ENCODE assay signal across 13 cellular contexts in genomic region chr12:132460571-132460970, GRCh38. TPM values are rescaled to one million over a fixed set of nuclear protein-coding genes. Genes with fewer than 3 reads are reported as not detected.
DNase-seq lines count a peak whose midpoint lies in the region; FAIRE-seq and TF ChIP-seq lines count a peak whose summit lies in the region.
"Had no signal": no experiment of that assay in that cellular context is flagged by ENCODE, and none has a peak within 500 bp of the region (broad histone marks: within the 10 kb centered on the region; RNA-seq: fewer than 3 reads in every experiment).

No MANE protein-coding gene starts in this region.

- no peaks in the 10 kb centered on the region for H3K9me3 Mint-ChIP-seq in activated naive CD4-positive, alpha-beta T cell treated with anti-CD3 and anti-CD28 coated beads for 36 hours
- peaks cover 2% of the 10 kb centered on the region for H3K9me3 Mint-ChIP-seq in endodermal cell

- peak; percentile 38 for DNase-seq in activated naive CD4-positive, alpha-beta T cell treated with anti-CD3 and anti-CD28 coated beads for 36 hours
- no peak for DNase-seq in activated naive CD4-positive, alpha-beta T cell (lab: John Stamatoyannopoulos, UW)
- DNase-seq in endodermal cell (peak; percentile 80), smooth muscle cell (lab: John Stamatoyannopoulos, UW; ENCODE audit: unreplicated experiment) (no peak), hypothalamus (lab: John Stamatoyannopoulos, UW) (no peak), middle frontal gyrus (ENCODE audit: extremely low spot score, low spot score) (no peak), HTR-8/SVneo (ENCODE audit: insufficient read length, low spot score) (no peak)
- DNase-seq: GF-D8, NCI-H187 had no signal

- intact Hi-C loops in activated naive CD4-positive, alpha-beta T cell treated with anti-CD3 and anti-CD28 coated beads for 36 hours (cut with micrococcal nuclease): loop anchor here (1.0 kb wide), 1 partner anchor 64 kb away; no protein-coding TSS in a partner anchor

- H3K27me3 Mint-ChIP-seq in activated naive CD4-positive, alpha-beta T cell treated with anti-CD3 and anti-CD28 coated beads for 36 hours (ENCODE audit: low read depth): no peaks in the 10 kb centered on the region
- peaks cover 48% of the 10 kb centered on the region for H3K27me3 Mint-ChIP-seq in endodermal cell (ENCODE audit: insufficient read depth)

- H3K27me3 ChIP-seq in KMS-11 (ENCODE audit: insufficient read depth, low read depth) (no peaks in the 10 kb centered on the region), endodermal cell (ENCODE audit: control insufficient read depth, insufficient read depth, low read length, poor library complexity, severe bottlenecking) (no peaks in the 10 kb centered on the region), smooth muscle cell (ENCODE audit: low read depth) (no peaks in the 10 kb centered on the region)
- H3K27me3 ChIP-seq: vagina had no signal

- H2AFZ ChIP-seq in KMS-11 (ENCODE audit: low read depth): no peak overlapping the region
- H2AFZ ChIP-seq in smooth muscle cell (ENCODE audit: low read depth): no peak overlapping the region

- H3K36me3 ChIP-seq in KMS-11 (ENCODE audit: insufficient read depth) (no peaks in the 10 kb centered on the region), endodermal cell (ENCODE audit: control insufficient read depth, insufficient read depth, low read length) (no peaks in the 10 kb centered on the region), smooth muscle cell (ENCODE audit: low read depth) (no peaks in the 10 kb centered on the region)
- H3K36me3 ChIP-seq: vagina had no signal

- no peak for FAIRE-seq in HTR-8/SVneo (lab: Jason Lieb, UNC)

- H4K20me1 ChIP-seq in KMS-11 (ENCODE audit: insufficient read depth): no peaks in the 10 kb centered on the region
- no peaks in the 10 kb centered on the region for H4K20me1 ChIP-seq in smooth muscle cell (ENCODE audit: low read depth)

- H3K4me1 ChIP-seq in KMS-11 (ENCODE audit: low read depth, poor library complexity, severe bottlenecking) (no peaks in the 10 kb centered on the region), endodermal cell (ENCODE audit: control insufficient read depth, insufficient read depth, low read length) (no peaks in the 10 kb centered on the region), smooth muscle cell (ENCODE audit: low read depth) (peaks cover 3% of the 10 kb centered on the region)
- H3K4me1 ChIP-seq: vagina had no signal

- H3K27ac ChIP-seq in KMS-11: no peak overlapping the region
- H3K27ac ChIP-seq in endodermal cell (ENCODE audit: low read depth, low read length): no peak overlapping the region
- H3K27ac ChIP-seq in smooth muscle cell (ENCODE audit: low read depth): no peak overlapping the region
- H3K27ac ChIP-seq: vagina had no signal

- H3K27ac Mint-ChIP-seq in activated naive CD4-positive, alpha-beta T cell treated with anti-CD3 and anti-CD28 coated beads for 36 hours: no peak overlapping the region
- no peak overlapping the region for H3K27ac Mint-ChIP-seq in endodermal cell

- H3K4me2 ChIP-seq in KMS-11 (no peak overlapping the region), smooth muscle cell (no peak overlapping the region)

- H3K4me3 ChIP-seq in KMS-11 (IDR thresholded peaks at IDR 0.05; ENCODE audit: insufficient read depth, low read depth, low read length) (no peak overlapping the region), endodermal cell (ENCODE audit: low read length) (no peak overlapping the region), smooth muscle cell (no peak overlapping the region)
- H3K4me3 ChIP-seq: lung, vagina had no signal

- H3K36me3 Mint-ChIP-seq in activated naive CD4-positive, alpha-beta T cell treated with anti-CD3 and anti-CD28 coated beads for 36 hours (ENCODE audit: low read depth): no peaks in the 10 kb centered on the region
- no peaks in the 10 kb centered on the region for H3K36me3 Mint-ChIP-seq in endodermal cell (ENCODE audit: low read depth)
- H3K36me3 Mint-ChIP-seq: brain had no signal

- H3K4me1 Mint-ChIP-seq in activated naive CD4-positive, alpha-beta T cell treated with anti-CD3 and anti-CD28 coated beads for 36 hours (ENCODE audit: low read depth): peaks cover 6% of the 10 kb centered on the region
- peaks cover 9% of the 10 kb centered on the region for H3K4me1 Mint-ChIP-seq in endodermal cell

- no peaks in the 10 kb centered on the region for H3K79me2 ChIP-seq in KMS-11 (ENCODE audit: insufficient read depth, low read depth)
- H3K79me2 ChIP-seq in smooth muscle cell (ENCODE audit: low read depth): no peaks in the 10 kb centered on the region

- TF ChIP-seq CTCF in KMS-11 (conservative IDR thresholded peaks at IDR 0.05; ENCODE audit: low read depth, low read length): 0 out of 2 replicates have a peak, but pooled peaks have one; percentile 25
- peak; percentile 71 for TF ChIP-seq CTCF in endodermal cell (conservative IDR thresholded peaks at IDR 0.05)
- peak; percentile 20 for TF ChIP-seq CTCF in smooth muscle cell (IDR thresholded peaks at IDR 0.05; ENCODE audit: borderline replicate concordance, insufficient read depth, poor library complexity, severe bottlenecking)

- no peaks in the 10 kb centered on the region for H3F3A ChIP-seq in smooth muscle cell (ENCODE audit: low read depth)

- 71 to 73% methylated on average over 11 to 13 of the region's 13 CpGs for WGBS in endodermal cell (ENCODE audit: insufficient coverage in 1 of 2, insufficient read length in 1 of 2), 2 experiments
- 69% methylated on average over 13 of the region's 13 CpGs for WGBS in smooth muscle cell (ENCODE audit: low lambda C conversion rate)

- CTCF ChIA-PET in activated naive CD4-positive, alpha-beta T cell treated with anti-CD3 and anti-CD28 coated beads for 36 hours (lab: Charles Lee): interaction anchor here (0.6 to 2.4 kb wide), 5 partner anchors 13 to 194 kb away, joined by 3 to 7 read pairs (median 4); no protein-coding TSS in a partner anchor

- H3K9ac ChIP-seq in KMS-11: no peak overlapping the region
- H3K9ac ChIP-seq in endodermal cell (ENCODE audit: extremely low read depth, low read length, poor library complexity, severe bottlenecking): no peak overlapping the region
- no peak overlapping the region for H3K9ac ChIP-seq in smooth muscle cell (ENCODE audit: low read depth)

- H3K9me3 ChIP-seq in endodermal cell (ENCODE audit: control insufficient read depth, low read length) (peaks cover 31% of the 10 kb centered on the region), smooth muscle cell (replicated peaks; ENCODE audit: low read depth) (no peaks in the 10 kb centered on the region)
- H3K9me3 ChIP-seq: vagina had no signal

- H3K4me3 Mint-ChIP-seq in activated naive CD4-positive, alpha-beta T cell treated with anti-CD3 and anti-CD28 coated beads for 36 hours: no peak overlapping the region
- no peak overlapping the region for H3K4me3 Mint-ChIP-seq in endodermal cell
- H3K4me3 Mint-ChIP-seq: brain had no signal

RNA-seq across cellular contexts. Expression of gene FBRSL1, which starts 29.4 kb away (rescaled TPM):
- total RNA-seq in activated naive CD4-positive, alpha-beta T cell treated with anti-CD3 and anti-CD28 coated beads for 36 hours: 10 to 100 TPM; 35.1 to 36.3 TPM
- total RNA-seq in endodermal cell: 10 to 100 TPM; 74.9 to 92.3 TPM
- polyA plus RNA-seq in endodermal cell (2013, experiment 1 of 2): 72.6 TPM
- polyA plus RNA-seq in endodermal cell (2013, experiment 2 of 2): 64.1 TPM
- total RNA-seq in smooth muscle cell: 2.3 and 7.9 TPM in 2 replicates
- 17.6 and 31.4 TPM in 2 replicates for polyA plus RNA-seq in smooth muscle cell

Comparison
In these comparisons a context has a peak if more than half of its experiments do, and no peak if none do; other contexts are left out.
1. DNase-seq: peak in activated naive CD4-positive, alpha-beta T cell treated with anti-CD3 and anti-CD28 coated beads for 36 hours (single experiment) and endodermal cell (single experiment); none in activated naive CD4-positive, alpha-beta T cell (0 of 4), smooth muscle cell (single experiment), hypothalamus (0 of 51), middle frontal gyrus (single experiment) and HTR-8/SVneo (single experiment).
2. CTCF ChIP-seq: peak in every context shown above with its lines; median percentile 71 in endodermal cell; 25 in KMS-11; 20 in smooth muscle cell.